Comparison of ENCODE assay signal across 24 cellular contexts in the genomic region with DNA sequence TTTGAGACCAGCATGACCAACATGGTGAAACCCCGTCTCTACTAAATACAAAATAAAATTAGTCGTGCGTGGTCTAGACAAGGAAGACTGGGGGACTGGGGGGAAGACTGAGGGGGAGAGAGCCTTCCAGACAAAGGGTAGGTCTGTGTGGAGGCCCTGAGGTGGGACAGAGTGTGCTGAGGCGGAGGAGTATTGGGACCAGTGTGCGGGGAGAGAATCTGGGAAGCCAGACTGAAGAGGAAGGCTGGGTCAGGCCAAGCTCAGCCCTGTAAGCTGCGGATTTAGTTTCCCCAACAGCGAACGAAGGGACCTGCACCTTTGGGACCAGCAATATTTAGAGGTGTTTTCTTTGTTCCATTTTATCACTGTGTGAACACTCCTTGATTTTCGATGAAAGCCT.
"Had no signal": no experiment of that assay in that cellular context is flagged by ENCODE, and none has a peak within 500 bp of the region (broad histone marks: within the 10 kb centered on the region; RNA-seq: fewer than 3 reads in every experiment).

No MANE protein-coding gene starts in this region.

- H3K27me3 ChIP-seq: upper lobe of right lung had no signal

- DNase-seq: activated CD4-positive, alpha-beta T cell treated with anti-CD3 and anti-CD28 coated beads, Interleukin-2, amount 10 ng/mL, durations not matched to agents 7 days and 5 days; activated CD8-positive, alpha-beta memory T cell treated with anti-CD3 and anti-CD28 coated beads, Interleukin-2, amount 50 U/mL, for 4 hours; activated naive CD4-positive, alpha-beta T cell treated with anti-CD3 and anti-CD28 coated beads for 36 hours; activated T-cell treated with anti-CD3 and anti-CD28 coated beads, Interleukin-2, amount 50 U/mL, for 4 hours; aorta; cerebellar nuclear complex; effector CD4-positive, alpha-beta T cell; immature natural killer cell; kidney glomerular epithelial cell; left ventricle myocardium superior; mucosa of descending colon; naive B cell; stimulated activated CD4-positive, alpha-beta T cell treated with anti-CD3 and anti-CD28 coated beads, Interleukin-15, amount 100 ng/mL, for 24 hours; stimulated activated CD4-positive, alpha-beta T cell treated with anti-CD3 and anti-CD28 coated beads, Interleukin-4, amount 100 ng/mL, for 24 hours; T-helper 1 cell; T-helper 9 cell; upper lobe of right lung had no signal

- H3K9me3 ChIP-seq: mucosa of descending colon, thoracic aorta, upper lobe of right lung had no signal

- H3K9me3 Mint-ChIP-seq: activated naive CD4-positive, alpha-beta T cell treated with anti-CD3 and anti-CD28 coated beads for 36 hours; activated T-cell treated with anti-CD3 and anti-CD28 coated beads, Interleukin-2, amount 50 U/mL, for 4 hours; immature natural killer cell; memory B cell; stimulated activated effector memory CD8-positive, alpha-beta T cell treated with anti-CD3 and anti-CD28 coated beads, Interleukin-12 subunit alpha, Interleukin-12 subunit beta, amount 100 ng/mL, for 72 hours had no signal

- H3K4me3 Mint-ChIP-seq: activated CD4-positive, alpha-beta T cell treated with anti-CD3 and anti-CD28 coated beads, Interleukin-2, amount 10 ng/mL, durations not matched to agents 7 days and 5 days; activated naive CD4-positive, alpha-beta T cell treated with anti-CD3 and anti-CD28 coated beads for 36 hours; activated T-cell treated with anti-CD3 and anti-CD28 coated beads, Interleukin-2, amount 50 U/mL, for 4 hours; immature natural killer cell; memory B cell; naive B cell; stimulated activated effector memory CD8-positive, alpha-beta T cell treated with anti-CD3 and anti-CD28 coated beads, Interleukin-12 subunit alpha, Interleukin-12 subunit beta, amount 100 ng/mL, for 72 hours had no signal

- H3K36me3 Mint-ChIP-seq: memory B cell; naive B cell; stimulated activated effector memory CD8-positive, alpha-beta T cell treated with anti-CD3 and anti-CD28 coated beads, Interleukin-12 subunit alpha, Interleukin-12 subunit beta, amount 100 ng/mL, for 72 hours had no signal

- H3K27ac Mint-ChIP-seq: activated CD4-positive, alpha-beta T cell treated with anti-CD3 and anti-CD28 coated beads, Interleukin-2, amount 10 ng/mL, durations not matched to agents 7 days and 5 days; activated naive CD4-positive, alpha-beta T cell treated with anti-CD3 and anti-CD28 coated beads for 36 hours; immature natural killer cell; memory B cell; naive B cell; progenitor cell of endocrine pancreas; stimulated activated effector memory CD8-positive, alpha-beta T cell treated with anti-CD3 and anti-CD28 coated beads, Interleukin-12 subunit alpha, Interleukin-12 subunit beta, amount 100 ng/mL, for 72 hours had no signal

- H3K4me1 ChIP-seq: upper lobe of right lung had no signal

- H3K4me3 ChIP-seq: mucosa of descending colon, SK-N-MC, skin epidermis, thoracic aorta, upper lobe of right lung had no signal

- H3K4me1 Mint-ChIP-seq: memory B cell had no signal

- H3K36me3 ChIP-seq: thoracic aorta, upper lobe of right lung had no signal

- ATAC-seq: activated CD4-positive, CD25-positive, alpha-beta regulatory T cell treated with anti-CD3 and anti-CD28 coated beads, Interleukin-2, amount 50 U/mL, for 24 hours; activated T-cell treated with anti-CD3 and anti-CD28 coated beads, Interleukin-2, amount 50 U/mL, for 4 hours; left ventricle myocardium superior; mucosa of descending colon; stimulated activated effector memory CD8-positive, alpha-beta T cell treated with anti-CD3 and anti-CD28 coated beads, Interleukin-12 subunit alpha, Interleukin-12 subunit beta, amount 100 ng/mL, for 72 hours; upper lobe of right lung had no signal

- H3K27ac ChIP-seq: SK-N-MC, skin epidermis, thoracic aorta, upper lobe of right lung had no signal

- H3K27me3 Mint-ChIP-seq: memory B cell, naive B cell, progenitor cell of endocrine pancreas had no signal
